Comparison of ENCODE assay signal across 9 cellular contexts in genomic region chr12:114625294-114625851, GRCh38. TPM values are rescaled to one million over a fixed set of nuclear protein-coding genes. Genes with fewer than 3 reads are reported as not detected.
DNase-seq lines count a peak whose midpoint lies in the region; ATAC-seq and FAIRE-seq lines count a peak whose summit lies in the region.
"Had no signal": no experiment of that assay in that cellular context is flagged by ENCODE, and none has a peak within 500 bp of the region (broad histone marks: within the 10 kb centered on the region; RNA-seq: fewer than 3 reads in every experiment).

No MANE protein-coding gene starts in this region.

- no peaks in the 10 kb centered on the region for H3K4me1 Mint-ChIP-seq in stimulated activated naive CD8-positive, alpha-beta T cell treated with anti-CD3 and anti-CD28 coated beads, Interleukin-15, amount 100 ng/mL, for 72 hours

- intact Hi-C loops in left colon (cut with DNase I, micrococcal nuclease) = no loop called here

- no peak for FAIRE-seq in GM19239 (lab: Jason Lieb, UNC)

- no peaks in the 10 kb centered on the region for H3K36me3 ChIP-seq in adipocyte (ENCODE audit: control insufficient read depth, insufficient read depth, low read length, severe bottlenecking)

- no peak overlapping the region for H3K27ac Mint-ChIP-seq in stimulated activated naive CD8-positive, alpha-beta T cell treated with anti-CD3 and anti-CD28 coated beads, Interleukin-15, amount 100 ng/mL, for 72 hours

- H3K4me1 ChIP-seq in adipocyte (ENCODE audit: control insufficient read depth, insufficient read depth, low read length) = no peaks in the 10 kb centered on the region

- H3K9me3 ChIP-seq in adipocyte (ENCODE audit: control insufficient read depth, low read length) = peaks cover 6% of the 10 kb centered on the region

- H3K4me3 Mint-ChIP-seq in stimulated activated naive CD8-positive, alpha-beta T cell treated with anti-CD3 and anti-CD28 coated beads, Interleukin-15, amount 100 ng/mL, for 72 hours = no peak overlapping the region

- peaks cover 34% of the 10 kb centered on the region for H3K27me3 Mint-ChIP-seq in stimulated activated naive CD8-positive, alpha-beta T cell treated with anti-CD3 and anti-CD28 coated beads, Interleukin-15, amount 100 ng/mL, for 72 hours

- H3K27me3 ChIP-seq in adipocyte (replicated peaks; ENCODE audit: control insufficient read depth, insufficient read depth, low read length) = peaks cover 16% of the 10 kb centered on the region

- H3K9ac ChIP-seq in adipocyte (ENCODE audit: low read length) = no peak overlapping the region

- no peaks in the 10 kb centered on the region for H3K9me3 Mint-ChIP-seq in stimulated activated naive CD8-positive, alpha-beta T cell treated with anti-CD3 and anti-CD28 coated beads, Interleukin-15, amount 100 ng/mL, for 72 hours

- H3K4me3 ChIP-seq in adipocyte (ENCODE audit: low read length) = no peak overlapping the region

- ATAC-seq in left colon (peak; percentile 43), GM18520 (IDR thresholded peaks at IDR 0.05; ENCODE audit: unreplicated experiment) (no peak)
- peak; percentile 49 for ATAC-seq in stimulated activated naive CD8-positive, alpha-beta T cell treated with anti-CD3 and anti-CD28 coated beads, Interleukin-15, amount 100 ng/mL, for 72 hours

- DNase-seq in COLO668 (lab: John Stamatoyannopoulos, UW; ENCODE audit: unreplicated experiment) (peak; percentile 21), GM19239 (ENCODE audit: insufficient read length, low spot score) (peak; percentile 24), NCI-H774 (lab: John Stamatoyannopoulos, UW) (peak; percentile 45), adipocyte (ENCODE audit: low read depth) (peak; percentile 80), left colon (peak in 1 of 2 donors; percentile 46), cerebellar nuclear complex (lab: John Stamatoyannopoulos, UW) (no peak)
- DNase-seq in stimulated activated naive CD8-positive, alpha-beta T cell treated with anti-CD3 and anti-CD28 coated beads, Interleukin-15, amount 100 ng/mL, for 72 hours = peak; percentile 35 to 38

RNA-seq across cellular contexts. Expression of gene TBX3, which starts 58.6 kb away (rescaled TPM):
- total RNA-seq in left colon = 10 to 100 TPM in 1 of 2 donors, 1 to 10 TPM in 1; 5.6 to 10.6 TPM
- total RNA-seq: T-helper 1 cell treated with Interleukin-12 subunit alpha and Interleukin-12 subunit beta and Interleukin-4 antibody, amounts not matched to agents 30 ng/mL and 1 ng/mL, for 36 hours had no signal

Comparison
In these comparisons a context has a peak if more than half of its experiments do, and no peak if none do; other contexts are left out.
1. DNase-seq: peak in COLO668 (single experiment), GM19239 (single experiment), NCI-H774 (single experiment), adipocyte (single experiment) and stimulated activated naive CD8-positive, alpha-beta T cell treated with anti-CD3 and anti-CD28 coated beads, Interleukin-15, amount 100 ng/mL, for 72 hours (2 of 2); none in cerebellar nuclear complex (0 of 2).